In genomic region chr4:72997409-72997808, GRCh38 we compare ENCODE assay signal across 1 cellular context.
TF ChIP-seq lines count a peak whose summit lies in the region.

No MANE protein-coding gene starts in this region.

TF ChIP-seq in SK-N-SH, 30 proteins besides CTCF, POLR2A, EP300 and RAD21 (continued from another document):
- TF ChIP-seq IRF3 (IDR thresholded peaks at IDR 0.05; ENCODE audit: low read depth, low read length) = no peak
